In the genomic region with DNA sequence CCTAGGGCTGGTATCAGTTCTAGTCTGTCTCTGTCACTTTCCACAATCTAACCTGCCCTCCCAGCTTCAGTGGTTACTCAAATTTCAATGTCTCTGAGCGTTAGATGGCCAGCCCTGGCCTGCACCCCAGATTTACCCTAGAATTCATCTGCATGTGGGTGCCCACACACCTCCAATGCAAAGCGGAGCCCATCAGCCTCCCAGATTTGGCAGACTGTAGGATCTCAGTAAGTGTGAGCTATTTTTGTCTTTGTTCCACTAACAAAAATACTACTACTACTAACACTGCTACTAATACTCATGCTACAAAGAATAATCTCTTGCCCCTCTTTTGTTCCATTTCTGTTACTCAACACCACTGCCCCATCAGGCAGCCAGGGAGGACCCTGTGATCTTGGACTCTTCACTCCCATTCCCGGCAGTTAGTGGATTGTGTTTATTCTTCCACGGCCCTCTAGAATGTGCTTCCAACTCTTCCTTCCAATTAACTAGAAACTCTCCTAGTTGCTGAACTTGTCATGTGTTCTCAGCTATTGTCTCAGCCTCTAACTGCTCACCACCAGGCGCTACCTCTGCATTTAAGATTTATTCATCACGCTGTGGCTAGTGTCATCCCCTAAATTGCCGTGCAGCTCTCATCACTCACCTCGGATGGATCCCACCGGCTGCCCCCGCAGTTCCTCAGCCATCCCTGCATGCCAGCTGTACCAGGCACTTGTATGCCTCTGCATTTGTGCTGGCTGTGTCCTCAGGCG, we compare ENCODE assay signal across 11 cellular contexts.
DNase-seq lines count a peak whose midpoint lies in the region; ATAC-seq, FAIRE-seq and TF ChIP-seq lines count a peak whose summit lies in the region.
"Had no signal": no experiment of that assay in that cellular context is flagged by ENCODE, and none has a peak within 500 bp of the region (broad histone marks: within the 10 kb centered on the region; RNA-seq: fewer than 3 reads in every experiment).

No MANE protein-coding gene starts in this region.

- H3K27ac ChIP-seq in CD4-positive, alpha-beta memory T cell (ENCODE audit: low read depth, low read length): no peak overlapping the region
- H3K27ac ChIP-seq in right cardiac atrium (ENCODE audit: low read length) (peak overlapping the region; percentile 76), sigmoid colon (peak overlapping the region; percentile 48 to 74 (median 66))

- no peak for TF ChIP-seq EP300 in sigmoid colon (IDR thresholded peaks at IDR 0.05)

- POLR2A ChIA-PET in CD4-positive, alpha-beta memory T cell (lab: Charles Lee; ENCODE audit: partially characterized antibody): no interaction called here

- H3K4me1 Mint-ChIP-seq in CD4-positive, alpha-beta memory T cell: peaks cover 4 to 25% (median 11%) of the 10 kb centered on the region in 4 donors
- H3K4me1 Mint-ChIP-seq in activated T-helper 1 cell treated with anti-CD3 and anti-CD28 coated beads, Interleukin-12 subunit alpha, Interleukin-12 subunit beta, Interleukin-2, Interleukin-4 antibody, amounts not matched to agents 30 ng/mL and 10 ng/mL and 1 ng/mL, durations not matched to agents 14 hours and 24 hours and 36 hours (ENCODE audit: low read depth): peaks cover 46% of the 10 kb centered on the region

- peaks cover 66 to 94% of the 10 kb centered on the region in 2 donors for H3K36me3 Mint-ChIP-seq in CD4-positive, alpha-beta memory T cell
- H3K36me3 Mint-ChIP-seq in activated T-helper 1 cell treated with anti-CD3 and anti-CD28 coated beads, Interleukin-12 subunit alpha, Interleukin-12 subunit beta, Interleukin-2, Interleukin-4 antibody, amounts not matched to agents 30 ng/mL and 10 ng/mL and 1 ng/mL, durations not matched to agents 14 hours and 24 hours and 36 hours (ENCODE audit: low read depth): peaks cover 56% of the 10 kb centered on the region

- H3K27me3 Mint-ChIP-seq in CD4-positive, alpha-beta memory T cell: no peaks in the 10 kb centered on the region
- H3K27me3 Mint-ChIP-seq in activated T-helper 1 cell treated with anti-CD3 and anti-CD28 coated beads, Interleukin-12 subunit alpha, Interleukin-12 subunit beta, Interleukin-2, Interleukin-4 antibody, amounts not matched to agents 30 ng/mL and 10 ng/mL and 1 ng/mL, durations not matched to agents 14 hours and 24 hours and 36 hours (ENCODE audit: insufficient read depth): no peaks in the 10 kb centered on the region

- DNase-seq in CD4-positive, alpha-beta memory T cell: no peak
- DNase-seq in activated T-helper 1 cell treated with anti-CD3 and anti-CD28 coated beads, Interleukin-12 subunit alpha, Interleukin-12 subunit beta, Interleukin-2, Interleukin-4 antibody, amounts not matched to agents 30 ng/mL and 10 ng/mL and 1 ng/mL, durations not matched to agents 14 hours and 24 hours and 36 hours (ENCODE audit: low spot score): no peak
- DNase-seq in right cardiac atrium: peak in 1 of 3 donors; percentile 53
- no peak for DNase-seq in sigmoid colon
- DNase-seq in H54 (ENCODE audit: insufficient read length, low spot score): no peak
- DNase-seq in AG08395 (ENCODE audit: low spot score): no peak
- no peak for DNase-seq in SHP77 (lab: John Stamatoyannopoulos, UW)
- DNase-seq in glomerular visceral epithelial cell (ENCODE audit: extremely low spot score): no peak
- DNase-seq: H9, NCI-H2171 had no signal

- H3K27ac Mint-ChIP-seq in CD4-positive, alpha-beta memory T cell: peak overlapping the region; percentile 14 to 85 (median 69)
- peak overlapping the region; percentile 67 for H3K27ac Mint-ChIP-seq in activated T-helper 1 cell treated with anti-CD3 and anti-CD28 coated beads, Interleukin-12 subunit alpha, Interleukin-12 subunit beta, Interleukin-2, Interleukin-4 antibody, amounts not matched to agents 30 ng/mL and 10 ng/mL and 1 ng/mL, durations not matched to agents 14 hours and 24 hours and 36 hours
- H3K27ac Mint-ChIP-seq: H9 had no signal

- H3K4me1 ChIP-seq in CD4-positive, alpha-beta memory T cell (ENCODE audit: insufficient read depth, low read length): no peaks in the 10 kb centered on the region
- H3K4me1 ChIP-seq in right cardiac atrium (ENCODE audit: control insufficient read depth, insufficient read depth, low read length) (peaks cover 25% of the 10 kb centered on the region), sigmoid colon (peaks cover 0 to 30% (median 27%) of the 10 kb centered on the region in 4 donors)

- H3K36me3 ChIP-seq in CD4-positive, alpha-beta memory T cell (ENCODE audit: insufficient read depth, low read length): peaks cover 88% of the 10 kb centered on the region
- H3K36me3 ChIP-seq in sigmoid colon: no peaks in the 10 kb centered on the region

- H3K9me3 Mint-ChIP-seq in CD4-positive, alpha-beta memory T cell: peaks cover 0 to 3% (median 0%) of the 10 kb centered on the region in 8 donors
- H3K9me3 Mint-ChIP-seq in activated T-helper 1 cell treated with anti-CD3 and anti-CD28 coated beads, Interleukin-12 subunit alpha, Interleukin-12 subunit beta, Interleukin-2, Interleukin-4 antibody, amounts not matched to agents 30 ng/mL and 10 ng/mL and 1 ng/mL, durations not matched to agents 14 hours and 24 hours and 36 hours: no peaks in the 10 kb centered on the region
- H3K9me3 Mint-ChIP-seq: H9 had no signal

- no peaks in the 10 kb centered on the region for H3K27me3 ChIP-seq in CD4-positive, alpha-beta memory T cell (ENCODE audit: insufficient read depth, low read length)
- H3K27me3 ChIP-seq in right cardiac atrium (ENCODE audit: control insufficient read depth, insufficient read depth): no peaks in the 10 kb centered on the region
- H3K27me3 ChIP-seq in sigmoid colon: no peaks in the 10 kb centered on the region

- no peak for FAIRE-seq in H54 (lab: Jason Lieb, UNC)
- FAIRE-seq: D721Med had no signal

- no peak overlapping the region for H3K4me3 ChIP-seq in CD4-positive, alpha-beta memory T cell (ENCODE audit: low read length in 2 of 2)
- H3K4me3 ChIP-seq in right cardiac atrium (ENCODE audit: low read length) (no peak overlapping the region), sigmoid colon (no peak overlapping the region)

- intact Hi-C loops in CD4-positive, alpha-beta memory T cell (cut with micrococcal nuclease): no loop called here
- intact Hi-C loops in activated T-helper 1 cell treated with anti-CD3 and anti-CD28 coated beads, Interleukin-12 subunit alpha, Interleukin-12 subunit beta, Interleukin-2, Interleukin-4 antibody, amounts not matched to agents 30 ng/mL and 10 ng/mL and 1 ng/mL, durations not matched to agents 14 hours and 24 hours and 36 hours (cut with micrococcal nuclease): no loop called here
- intact Hi-C loops in right cardiac atrium (cut with DNase I) (loop anchor here in 1 of 4 donors (10.0 kb wide), 1 partner anchor 70 kb away; no protein-coding TSS in a partner anchor), sigmoid colon (cut with DNase I) (no loop called here)

- CTCF ChIA-PET in CD4-positive, alpha-beta memory T cell (lab: Charles Lee; ENCODE audit: partially characterized antibody): interaction anchor here (1.0 to 1.7 kb wide), 3 partner anchors 9 to 185 kb away, joined by 3 to 14 read pairs (median 3); no protein-coding TSS in a partner anchor

- 68% methylated on average over 11 of the region's 11 CpGs for WGBS in right cardiac atrium
- WGBS in sigmoid colon, 2 donors: 87 to 90% methylated on average over 11 of the region's 11 CpGs

- H3K4me3 Mint-ChIP-seq in CD4-positive, alpha-beta memory T cell: peak overlapping the region in 1 of 8 donors; percentile 31
- H3K4me3 Mint-ChIP-seq in activated T-helper 1 cell treated with anti-CD3 and anti-CD28 coated beads, Interleukin-12 subunit alpha, Interleukin-12 subunit beta, Interleukin-2, Interleukin-4 antibody, amounts not matched to agents 30 ng/mL and 10 ng/mL and 1 ng/mL, durations not matched to agents 14 hours and 24 hours and 36 hours: no peak overlapping the region
- H3K4me3 Mint-ChIP-seq: H9 had no signal

- TF ChIP-seq CTCF in sigmoid colon (IDR thresholded peaks at IDR 0.05): no peak

- H3K9me3 ChIP-seq in CD4-positive, alpha-beta memory T cell (ENCODE audit: control insufficient read depth in 1 of 2, low read length in 2 of 2): no peaks in the 10 kb centered on the region
- H3K9me3 ChIP-seq in right cardiac atrium (ENCODE audit: control insufficient read depth, low read length) (no peaks in the 10 kb centered on the region), sigmoid colon (no peaks in the 10 kb centered on the region)

- peak; percentile 60 to 77 for ATAC-seq in right cardiac atrium

- TF ChIP-seq POLR2A in sigmoid colon (IDR thresholded peaks at IDR 0.05) (no peak), H54 (IDR thresholded peaks at IDR 0.05; ENCODE audit: low read depth, low read length) (no peak)
